ENCODE assay signal across 30 cellular contexts in the genomic region with DNA sequence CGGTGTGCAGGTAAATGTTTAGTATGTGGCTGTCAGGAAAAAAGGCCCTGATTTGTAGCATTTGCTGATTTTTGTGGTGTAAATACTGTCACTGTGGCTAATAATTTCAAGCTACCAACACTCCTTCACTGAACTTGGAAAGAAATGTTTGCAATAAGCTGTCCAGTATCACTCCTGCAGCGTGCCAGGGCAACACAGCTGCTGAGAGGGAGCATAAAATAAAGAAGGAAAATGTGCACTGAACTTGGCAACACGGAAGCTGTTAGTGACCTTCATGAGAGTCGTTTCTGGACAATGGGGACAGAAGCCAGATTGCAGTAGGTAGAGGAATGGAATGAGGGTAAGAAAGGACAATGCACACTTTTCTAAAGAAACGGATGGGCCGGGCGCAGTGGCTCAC.
"Had no signal": no experiment of that assay in that cellular context is flagged by ENCODE, and none has a peak within 500 bp of the region (broad histone marks: within the 10 kb centered on the region; RNA-seq: fewer than 3 reads in every experiment).

No MANE protein-coding gene starts in this region.

- H3K4me3 ChIP-seq: lower lobe of right lung, pancreas, prostate gland, right lobe of liver, smooth muscle cell, suprapubic skin, thoracic aorta, tibial artery, upper lobe of right lung had no signal

- H3K4me1 ChIP-seq: pancreas, suprapubic skin had no signal

- DNase-seq: head of caudate nucleus; hippocampal formation; immature natural killer cell; kidney; left colon; lower lobe of right lung; mammary epithelial cell; mesenchymal stem cell; naive thymus-derived CD8-positive, alpha-beta T cell; nucleus accumbens; pancreas; posterior cingulate gyrus; retina; right lobe of liver; stimulated activated CD4-positive, alpha-beta T cell treated with anti-CD3 and anti-CD28 coated beads, Interleukin-1b, Interleukin-23, amount 100 ng/mL, for 48 hours; stimulated activated CD4-positive, alpha-beta T cell treated with anti-CD3 and anti-CD28 coated beads, Interleukin-2, amount 100 ng/mL, for 48 hours; stimulated activated CD4-positive, alpha-beta T cell treated with anti-CD3 and anti-CD28 coated beads, Interleukin-4, amount 100 ng/mL, for 4 hours; stimulated activated CD8-positive, alpha-beta memory T cell treated with anti-CD3 and anti-CD28 coated beads, Interleukin-4, amount 100 ng/mL, for 48 hours; stimulated activated naive CD4-positive, alpha-beta T cell treated with Interleukin-2 at 50 U/mL for 16 hours; stimulated activated naive CD8-positive, alpha-beta T cell treated with anti-CD3 and anti-CD28 coated beads, Interleukin-15, amount 100 ng/mL, for 72 hours; tibial artery; trophoblast cell; upper lobe of right lung had no signal

- ATAC-seq: left colon; lower lobe of right lung; naive thymus-derived CD8-positive, alpha-beta T cell; pancreas; right lobe of liver; stimulated activated memory B cell treated with anti-CD40 and anti-IgM and Interleukin-4, amounts not matched to agents 10 μg/mL and 1 μg/mL and 100 μg/mL, for 72 hours; stimulated activated naive CD8-positive, alpha-beta T cell treated with anti-CD3 and anti-CD28 coated beads, Interleukin-15, amount 100 ng/mL, for 72 hours; upper lobe of right lung had no signal

- H3K4me1 Mint-ChIP-seq: immature natural killer cell; naive thymus-derived CD8-positive, alpha-beta T cell had no signal

- H3K36me3 Mint-ChIP-seq: immature natural killer cell; naive thymus-derived CD8-positive, alpha-beta T cell; stimulated activated memory B cell treated with anti-CD40 and anti-IgM and Interleukin-4, amounts not matched to agents 10 μg/mL and 1 μg/mL and 100 μg/mL, for 72 hours had no signal

- H3K27ac Mint-ChIP-seq: immature natural killer cell; naive thymus-derived CD8-positive, alpha-beta T cell; nephron; stimulated activated memory B cell treated with anti-CD40 and anti-IgM and Interleukin-4, amounts not matched to agents 10 μg/mL and 1 μg/mL and 100 μg/mL, for 72 hours; stimulated activated naive CD8-positive, alpha-beta T cell treated with anti-CD3 and anti-CD28 coated beads, Interleukin-15, amount 100 ng/mL, for 72 hours had no signal

- H3K27ac ChIP-seq: lower lobe of right lung, pancreas, prostate gland, right lobe of liver, suprapubic skin, thoracic aorta, tibial artery, upper lobe of right lung had no signal

- H3K36me3 ChIP-seq: lower lobe of right lung, pancreas, prostate gland, right lobe of liver, suprapubic skin, thoracic aorta, tibial artery, upper lobe of right lung had no signal

- H3K9me3 ChIP-seq: lower lobe of right lung, pancreas, prostate gland, right lobe of liver, suprapubic skin, thoracic aorta, tibial artery, upper lobe of right lung had no signal

- H3K27me3 ChIP-seq: pancreas, right lobe of liver, suprapubic skin, tibial artery, upper lobe of right lung had no signal

- H3K4me3 Mint-ChIP-seq: immature natural killer cell; naive thymus-derived CD8-positive, alpha-beta T cell; nephron; neural crest cell; stimulated activated memory B cell treated with anti-CD40 and anti-IgM and Interleukin-4, amounts not matched to agents 10 μg/mL and 1 μg/mL and 100 μg/mL, for 72 hours; stimulated activated naive CD8-positive, alpha-beta T cell treated with anti-CD3 and anti-CD28 coated beads, Interleukin-15, amount 100 ng/mL, for 72 hours had no signal

- H3K9me3 Mint-ChIP-seq: immature natural killer cell; naive thymus-derived CD8-positive, alpha-beta T cell; nephron; neural crest cell; stimulated activated memory B cell treated with anti-CD40 and anti-IgM and Interleukin-4, amounts not matched to agents 10 μg/mL and 1 μg/mL and 100 μg/mL, for 72 hours; stimulated activated naive CD8-positive, alpha-beta T cell treated with anti-CD3 and anti-CD28 coated beads, Interleukin-15, amount 100 ng/mL, for 72 hours had no signal
